Comparison of ENCODE assay signal across 17 cellular contexts in genomic region chr3:172549144-172549543, GRCh38.
"Had no signal": no experiment of that assay in that cellular context is flagged by ENCODE, and none has a peak within 500 bp of the region (broad histone marks: within the 10 kb centered on the region; RNA-seq: fewer than 3 reads in every experiment).

No MANE protein-coding gene starts in this region.

- H3K27ac ChIP-seq: brain microvascular endothelial cell, gastroesophageal sphincter, psoas muscle, tibial artery, vagina had no signal

- H3K36me3 ChIP-seq: brain microvascular endothelial cell, gastroesophageal sphincter, left lung, tibial artery, vagina had no signal

- DNase-seq: activated B cell treated with CpG ODN at 0.5 μM for 24 hours; activated CD4-positive, alpha-beta T cell treated with anti-CD3 and anti-CD28 coated beads, Interleukin-2, amount 50 U/mL, for 1 hour; activated CD8-positive, alpha-beta memory T cell treated with anti-CD3 and anti-CD28 coated beads for 24 hours; activated naive CD8-positive, alpha-beta T cell treated with anti-CD3 and anti-CD28 coated beads for 36 hours; brain microvascular endothelial cell; effector memory CD4-positive, alpha-beta T cell; left lung; naive thymus-derived CD8-positive, alpha-beta T cell; psoas muscle; stimulated activated CD4-positive, alpha-beta T cell treated with anti-CD3 and anti-CD28 coated beads, Interleukin-12 subunit alpha, Interleukin-12 subunit beta, amount 100 ng/mL, for 4 hours; tibial artery had no signal

- H3K4me1 ChIP-seq: psoas muscle had no signal

- H3K4me3 ChIP-seq: gastroesophageal sphincter, left lung, psoas muscle, tibial artery, vagina had no signal

- H3K27me3 ChIP-seq: brain microvascular endothelial cell, gastroesophageal sphincter, left lung, tibial artery, vagina had no signal

- H3K9me3 ChIP-seq: gastroesophageal sphincter, left lung, psoas muscle, tibial artery, vagina had no signal

- FAIRE-seq: keratinocyte, TTC549 had no signal

- ATAC-seq: gastroesophageal sphincter; left lung; naive thymus-derived CD8-positive, alpha-beta T cell; psoas muscle; sciatic nerve; stimulated activated memory B cell treated with anti-CD40 and anti-IgM and Interleukin-4, amounts not matched to agents 10 μg/mL and 1 μg/mL and 100 μg/mL, for 72 hours had no signal
